Comparison of ENCODE assay signal across 21 cellular contexts in the genomic region with DNA sequence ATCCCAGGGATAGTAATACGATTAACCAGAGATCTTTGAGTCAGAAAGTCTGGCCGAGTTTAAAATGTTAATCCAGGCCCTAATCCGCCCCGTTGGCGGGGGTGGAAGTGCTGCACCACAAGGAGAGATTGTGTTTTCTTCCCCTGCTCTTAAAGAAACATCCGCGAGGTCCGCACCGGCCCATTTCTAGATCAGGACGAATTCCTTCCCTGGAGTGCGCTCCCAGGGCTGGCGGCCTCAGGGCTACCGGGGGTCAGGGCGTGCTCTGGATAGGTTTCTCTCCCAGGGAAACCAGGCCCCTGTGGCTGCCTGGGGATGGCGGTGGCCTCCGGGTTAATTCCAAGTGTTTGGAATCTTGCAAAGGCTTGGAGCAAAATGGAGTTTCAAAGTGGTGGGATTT. TPM values are rescaled to one million over a fixed set of nuclear protein-coding genes. Genes with fewer than 3 reads are reported as not detected.
DNase-seq lines count a peak whose midpoint lies in the region; ATAC-seq and TF ChIP-seq lines count a peak whose summit lies in the region.
"Had no signal": no experiment of that assay in that cellular context is flagged by ENCODE, and none has a peak within 500 bp of the region (broad histone marks: within the 10 kb centered on the region; RNA-seq: fewer than 3 reads in every experiment).

No MANE protein-coding gene starts in this region.

- TF ChIP-seq POLR2A in esophagus squamous epithelium (IDR thresholded peaks at IDR 0.05), result no peak

- no peak for DNase-seq in CD8-positive, alpha-beta T cell
- DNase-seq in H7, result peak; percentile 64
- no peak for DNase-seq in esophagus squamous epithelium (lab: John Stamatoyannopoulos, UW)
- DNase-seq in neural progenitor cell (ENCODE audit: low spot score), result peak; percentile 80
- no peak for DNase-seq in DMS 273 treated with DMSO at 0.1 percent for 48 hours (lab: John Stamatoyannopoulos, UW)
- no peak for DNase-seq in GOT3 (lab: John Stamatoyannopoulos, UW)
- DNase-seq in NCI-H82 (lab: John Stamatoyannopoulos, UW), result no peak
- DNase-seq: erythroblast; KG1; kidney; midbrain; NCI-H1105; NK-92 treated with Interleukin-12 subunit alpha and Interleukin-12 subunit beta, amount 100 ng/mL, for 24 hours; posterior cingulate gyrus; stimulated activated CD4-positive, alpha-beta T cell treated with anti-CD3 and anti-CD28 coated beads, Interleukin-12 subunit alpha, Interleukin-12 subunit beta, amount 100 ng/mL, for 4 hours; stimulated activated naive B cell treated with anti-CD40 and anti-IgM and Interleukin-4, amounts not matched to agents 10 μg/mL and 1 μg/mL and 100 μg/mL, for 72 hours had no signal

- no peaks in the 10 kb centered on the region for H3K9me3 ChIP-seq in CD8-positive, alpha-beta T cell (ENCODE audit: low read length)
- no peaks in the 10 kb centered on the region for H3K9me3 ChIP-seq in esophagus squamous epithelium
- H3K9me3 ChIP-seq in neural progenitor cell (ENCODE audit: low read depth), result no peaks in the 10 kb centered on the region
- H3K9me3 ChIP-seq: BLaER1 had no signal

- peaks cover 93% of the 10 kb centered on the region for H4K20me1 ChIP-seq in neural progenitor cell (ENCODE audit: low read depth)

- H3K36me3 Mint-ChIP-seq in CD8-positive, alpha-beta T cell, result no peaks in the 10 kb centered on the region
- no peaks in the 10 kb centered on the region for H3K36me3 Mint-ChIP-seq in neural progenitor cell
- H3K36me3 Mint-ChIP-seq: stimulated activated naive B cell treated with anti-CD40 and anti-IgM and Interleukin-4, amounts not matched to agents 10 μg/mL and 1 μg/mL and 100 μg/mL, for 72 hours had no signal

- H3K27me3 Mint-ChIP-seq in CD8-positive, alpha-beta T cell (ENCODE audit: low read depth), result peaks cover 74% of the 10 kb centered on the region
- H3K27me3 Mint-ChIP-seq in neural progenitor cell (ENCODE audit: insufficient read depth, low read depth), result peaks cover 81% of the 10 kb centered on the region

- H3K4me2 ChIP-seq in neural progenitor cell, result peak overlapping the region; percentile 72

- POLR2A ChIA-PET in CD8-positive, alpha-beta T cell (lab: Charles Lee), result no interaction called here

- H3K36me3 ChIP-seq in CD8-positive, alpha-beta T cell (ENCODE audit: insufficient read depth, low read length), result no peaks in the 10 kb centered on the region
- H3K36me3 ChIP-seq in H7 (replicated peaks; ENCODE audit: control insufficient read depth, insufficient read depth, low read length) (no peaks in the 10 kb centered on the region), esophagus squamous epithelium (no peaks in the 10 kb centered on the region), neural progenitor cell (no peaks in the 10 kb centered on the region)
- H3K36me3 ChIP-seq: BLaER1 had no signal

- H3K9me3 Mint-ChIP-seq in CD8-positive, alpha-beta T cell, result no peaks in the 10 kb centered on the region
- peaks cover 3% of the 10 kb centered on the region for H3K9me3 Mint-ChIP-seq in neural progenitor cell
- H3K9me3 Mint-ChIP-seq: stimulated activated naive B cell treated with anti-CD40 and anti-IgM and Interleukin-4, amounts not matched to agents 10 μg/mL and 1 μg/mL and 100 μg/mL, for 72 hours had no signal

- H3K4me3 ChIP-seq in CD8-positive, alpha-beta T cell (ENCODE audit: low read depth, low read length), result no peak overlapping the region
- no peak overlapping the region for H3K4me3 ChIP-seq in H7 (ENCODE audit: insufficient read depth, low read depth, low read length)
- peak overlapping the region in 3 of 4 donors; percentile 49 to 72 (median 52) for H3K4me3 ChIP-seq in esophagus squamous epithelium
- peak overlapping the region; percentile 27 for H3K4me3 ChIP-seq in neural progenitor cell

- peak overlapping the region; percentile 84 for H3K4me3 Mint-ChIP-seq in CD8-positive, alpha-beta T cell
- H3K4me3 Mint-ChIP-seq in neural progenitor cell, result peak overlapping the region; percentile 83

- H3K79me2 ChIP-seq in neural progenitor cell (ENCODE audit: low read depth), result no peaks in the 10 kb centered on the region

- H3K9ac ChIP-seq in neural progenitor cell, result no peak overlapping the region
- H3K9ac ChIP-seq: BLaER1 had no signal

- CTCF ChIA-PET in CD8-positive, alpha-beta T cell (lab: Charles Lee), result no interaction called here

- H2AFZ ChIP-seq in neural progenitor cell (replicated peaks), result no peak overlapping the region

- H3K27ac Mint-ChIP-seq in CD8-positive, alpha-beta T cell, result no peak overlapping the region
- peak overlapping the region; percentile 81 for H3K27ac Mint-ChIP-seq in neural progenitor cell
- H3K27ac Mint-ChIP-seq: stimulated activated naive B cell treated with anti-CD40 and anti-IgM and Interleukin-4, amounts not matched to agents 10 μg/mL and 1 μg/mL and 100 μg/mL, for 72 hours had no signal

- H3K27me3 ChIP-seq in CD8-positive, alpha-beta T cell (ENCODE audit: insufficient read depth, low read length), result peaks cover 21% of the 10 kb centered on the region
- peaks cover 100% of the 10 kb centered on the region for H3K27me3 ChIP-seq in H7 (ENCODE audit: control insufficient read depth, insufficient read depth, low read length)
- peaks cover 3 to 97% (median 7%) of the 10 kb centered on the region in 4 donors for H3K27me3 ChIP-seq in esophagus squamous epithelium
- H3K27me3 ChIP-seq in neural progenitor cell, result peaks cover 100% of the 10 kb centered on the region

- 15 to 67% methylated on average over 5 to 14 of the region's 16 CpGs for WGBS in esophagus squamous epithelium, 2 donors

- intact Hi-C loops in CD8-positive, alpha-beta T cell (cut with DNase I, micrococcal nuclease), result no loop called here
- intact Hi-C loops in esophagus squamous epithelium (cut with DNase I), result no loop called here

- no peak for TF ChIP-seq CTCF in CD8-positive, alpha-beta T cell (IDR thresholded peaks at IDR 0.05)
- no peak for TF ChIP-seq CTCF in esophagus squamous epithelium (IDR thresholded peaks at IDR 0.05)
- no peak for TF ChIP-seq CTCF in neural progenitor cell (IDR thresholded peaks at IDR 0.05)

- no peak overlapping the region for H3K27ac ChIP-seq in CD8-positive, alpha-beta T cell (ENCODE audit: low read depth, low read length)
- H3K27ac ChIP-seq in esophagus squamous epithelium (no peak overlapping the region), neural progenitor cell (no peak overlapping the region)
- H3K27ac ChIP-seq: BLaER1, HL-60, RWPE1 had no signal

- ATAC-seq in CD8-positive, alpha-beta T cell, result no peak
- no peak for ATAC-seq in HG03354 (IDR thresholded peaks at IDR 0.05; ENCODE audit: poor library complexity, severe bottlenecking, unreplicated experiment)
- ATAC-seq: stimulated activated naive B cell treated with anti-CD40 and anti-IgM and Interleukin-4, amounts not matched to agents 10 μg/mL and 1 μg/mL and 100 μg/mL, for 72 hours had no signal

- peaks cover 15% of the 10 kb centered on the region for H3K4me1 Mint-ChIP-seq in CD8-positive, alpha-beta T cell (ENCODE audit: low read depth)
- H3K4me1 Mint-ChIP-seq in neural progenitor cell, result peaks cover 71% of the 10 kb centered on the region

- peaks cover 48% of the 10 kb centered on the region for H3F3A ChIP-seq in neural progenitor cell (ENCODE audit: low read depth)

- H3K4me1 ChIP-seq in CD8-positive, alpha-beta T cell (ENCODE audit: insufficient read depth, low read length), result peaks cover 5% of the 10 kb centered on the region
- H3K4me1 ChIP-seq in esophagus squamous epithelium (peaks cover 13 to 38% (median 15%) of the 10 kb centered on the region in 3 donors), neural progenitor cell (peaks cover 47% of the 10 kb centered on the region)

RNA-seq across cellular contexts. Expression of gene NEUROG1, which starts 9.4 kb away (rescaled TPM):
- not detected for total RNA-seq in CD8-positive, alpha-beta T cell
- total RNA-seq in H7 (2014; rRNA removed; shearing (Covaris generic)), result not detected in 2 replicates
- total RNA-seq in esophagus squamous epithelium (not detected), neural progenitor cell (ENCODE audit: low replicate concordance) (not detected in 2 replicates)
- total RNA-seq: kidney, ureter had no signal

RNA-seq across cellular contexts. Expression of gene CXCL14, which starts 33.7 kb away (rescaled TPM):
- total RNA-seq in CD8-positive, alpha-beta T cell, result not detected
- total RNA-seq in H7 (2014; rRNA removed; shearing (Covaris generic)), result 2.7 and 4.2 TPM in 2 replicates
- 100 to 1,000 TPM in 2 of 4 donors, 10 to 100 TPM in 2; 23.1 to 160 (median 95.4) TPM for total RNA-seq in esophagus squamous epithelium
- 0.45 TPM in 1 of 2 replicates, not detected in the other for total RNA-seq in neural progenitor cell (ENCODE audit: low replicate concordance)

Comparison
In these comparisons a context has a peak if more than half of its experiments do, and no peak if none do; other contexts are left out.
1. DNase-seq: peak in H7 (single experiment) and neural progenitor cell (single experiment); none in CD8-positive, alpha-beta T cell (0 of 7), esophagus squamous epithelium (single experiment), DMS 273 treated with DMSO at 0.1 percent for 48 hours (single experiment), GOT3 (single experiment) and NCI-H82 (single experiment).
2. H3K4me3 ChIP-seq: peak in esophagus squamous epithelium (3 of 4) and neural progenitor cell (single experiment); none in CD8-positive, alpha-beta T cell (single experiment) and H7 (single experiment).